ENCODE assay signal across 22 cellular contexts in the genomic region with DNA sequence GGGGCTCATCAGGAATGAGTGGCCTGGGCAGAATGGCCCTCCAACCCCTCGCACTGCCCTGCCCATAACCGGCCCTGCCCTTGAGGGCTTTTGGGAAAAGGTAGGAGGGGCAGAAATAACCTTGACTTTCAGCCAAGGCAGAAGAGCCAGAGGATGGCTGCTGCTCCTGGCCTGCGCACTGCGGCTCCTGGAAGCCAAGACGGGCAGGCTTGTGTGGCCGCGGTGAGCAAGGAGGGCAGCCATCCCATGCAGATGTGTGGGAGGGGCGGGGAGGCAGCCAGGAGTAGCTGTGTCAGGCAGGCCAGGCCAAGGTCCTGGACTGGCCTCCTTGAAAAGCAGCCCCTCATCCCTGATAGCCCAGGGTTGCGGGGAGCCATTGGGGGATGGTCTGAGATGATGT.
"Had no signal": no experiment of that assay in that cellular context is flagged by ENCODE, and none has a peak within 500 bp of the region (broad histone marks: within the 10 kb centered on the region; RNA-seq: fewer than 3 reads in every experiment).

No MANE protein-coding gene starts in this region.

- H3K27ac Mint-ChIP-seq: memory B cell, mesothelial cell of epicardium, natural killer cell had no signal

- H3K79me2 ChIP-seq: parathyroid adenoma had no signal

- H3K27me3 Mint-ChIP-seq: memory B cell had no signal

- H2AFZ ChIP-seq: parathyroid adenoma had no signal

- H3K9me3 ChIP-seq: esophagus muscularis mucosa, gastroesophageal sphincter, left lung, lower lobe of right lung, psoas muscle, right lobe of liver, suprapubic skin, tibial artery, upper lobe of left lung, uterus had no signal

- H3K9ac ChIP-seq: parathyroid adenoma had no signal

- H3K36me3 Mint-ChIP-seq: memory B cell, mesothelial cell of epicardium, natural killer cell had no signal

- DNase-seq: effector memory CD4-positive, alpha-beta T cell; glutamatergic neuron; islet precursor cell; left lung; lower lobe of right lung; natural killer cell; psoas muscle; retina; right lobe of liver; stimulated activated CD4-positive, alpha-beta T cell treated with anti-CD3 and anti-CD28 coated beads, Interleukin-12 subunit alpha, Interleukin-12 subunit beta, amount 100 ng/mL, for 4 hours; stimulated activated naive CD8-positive, alpha-beta T cell treated with anti-CD3 and anti-CD28 coated beads, Interleukin-15, Interleukin-2, amounts not matched to agents 100 U/mL and 50 U/mL, for 24 hours; tibial artery; uterus had no signal

- H3K4me1 Mint-ChIP-seq: natural killer cell had no signal

- H3K27me3 ChIP-seq: right lobe of liver, upper lobe of left lung, uterus had no signal

- H3K27ac ChIP-seq: epithelial cell of prostate, esophagus muscularis mucosa, gastroesophageal sphincter, left lung, lower lobe of right lung, parathyroid adenoma, psoas muscle, right lobe of liver, skin epidermis, suprapubic skin, tibial artery, upper lobe of left lung, uterus had no signal

- H3K36me3 ChIP-seq: esophagus muscularis mucosa, gastroesophageal sphincter, left lung, lower lobe of right lung, right lobe of liver, suprapubic skin, tibial artery, upper lobe of left lung, uterus had no signal

- H3K4me1 ChIP-seq: gastroesophageal sphincter, left lung, lower lobe of right lung, parathyroid adenoma, right lobe of liver, tibial artery, uterus had no signal

- H3K9me3 Mint-ChIP-seq: memory B cell, mesothelial cell of epicardium, natural killer cell had no signal

- H3K4me3 ChIP-seq: esophagus muscularis mucosa, gastroesophageal sphincter, left lung, lower lobe of right lung, psoas muscle, right lobe of liver, skin epidermis, suprapubic skin, tibial artery, upper lobe of left lung, uterus had no signal

- ATAC-seq: gastroesophageal sphincter; left lung; lower lobe of right lung; natural killer cell; right lobe of liver; stimulated activated naive CD8-positive, alpha-beta T cell treated with anti-CD3 and anti-CD28 coated beads, Interleukin-15, Interleukin-2, amounts not matched to agents 100 U/mL and 50 U/mL, for 24 hours had no signal

- H3K4me3 Mint-ChIP-seq: memory B cell, mesothelial cell of epicardium, natural killer cell had no signal
